Comparison of ENCODE assay signal across 8 cellular contexts in the genomic region with DNA sequence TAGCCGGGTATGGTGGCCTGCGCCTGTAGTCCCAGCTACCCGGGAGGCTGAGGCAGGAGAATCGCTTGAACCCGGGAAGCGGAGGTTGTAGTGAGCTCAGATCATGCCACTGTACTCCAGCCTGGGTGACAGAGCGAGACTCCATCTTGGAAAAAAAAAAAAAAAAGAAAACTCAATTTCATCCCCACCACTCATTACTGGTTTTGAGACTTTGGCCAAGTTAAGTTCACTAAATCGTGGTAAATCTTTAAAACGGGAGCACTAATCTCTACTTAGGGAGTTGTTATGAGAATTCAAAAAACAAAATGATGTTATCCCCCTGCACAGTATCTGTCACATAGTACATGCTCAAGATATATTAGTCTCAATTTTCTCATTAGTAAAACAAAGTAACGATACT. TPM values are rescaled to one million over a fixed set of nuclear protein-coding genes. Genes with fewer than 3 reads are reported as not detected.
A peak's percentile ranks its signal among the peaks of the same experiment; 100 is the strongest.
DNase-seq lines count a peak whose midpoint lies in the region; ATAC-seq and TF ChIP-seq lines count a peak whose summit lies in the region.
"Not testable (repeated sequence)": the region's sequence is repeated elsewhere in the genome, so short reads cannot be mapped to it uniquely, and the experiment has no call there.

No MANE protein-coding gene starts in this region.

- TF ChIP-seq CTCF in SU-DHL-6 (IDR thresholded peaks at IDR 0.05; ENCODE audit: insufficient read depth, low read length, poor library complexity, severe bottlenecking); natural killer cell (IDR thresholded peaks at IDR 0.05): not testable (repeated sequence)

- H4K20me1 ChIP-seq in BLaER1: peaks cover 18% of the 10 kb centered on the region
- H4K20me1 ChIP-seq in SU-DHL-6 (ENCODE audit: low read depth, low read length): not testable (repeated sequence)

- peaks cover 32% of the 10 kb centered on the region for H3K79me2 ChIP-seq in SU-DHL-6 (ENCODE audit: insufficient read depth, low read length)

- H3K36me3 Mint-ChIP-seq in activated naive CD4-positive, alpha-beta T cell treated with anti-CD3 and anti-CD28 coated beads, Interleukin-2, amount 50 U/mL, for 72 hours: peaks cover 0 to 12% of the 10 kb centered on the region in 2 donors
- H3K36me3 Mint-ChIP-seq in natural killer cell: not testable (repeated sequence)
- H3K36me3 Mint-ChIP-seq in stimulated activated naive B cell treated with anti-CD40 and anti-IgM and Interleukin-4, amounts not matched to agents 10 μg/mL and 1 μg/mL and 100 μg/mL, for 72 hours: peaks cover 9 to 19% of the 10 kb centered on the region in 2 donors

- H3K4me1 ChIP-seq in BLaER1 (peaks cover 24% of the 10 kb centered on the region), HUES48 (ENCODE audit: control insufficient read depth, insufficient read depth, low read length) (0 out of 2 replicates have a peak, but pooled peaks cover 11% of the 10 kb centered on the region)
- H3K4me1 ChIP-seq in effector memory CD4-positive, alpha-beta T cell (ENCODE audit: control insufficient read depth, insufficient read depth, low read length, poor library complexity, severe bottlenecking): peaks cover 12% of the 10 kb centered on the region

- H3F3A ChIP-seq in SU-DHL-6 (ENCODE audit: insufficient read depth): not testable (repeated sequence)

- not testable (repeated sequence) for H3K9me3 Mint-ChIP-seq in activated naive CD4-positive, alpha-beta T cell treated with anti-CD3 and anti-CD28 coated beads, Interleukin-2, amount 50 U/mL, for 72 hours; natural killer cell; stimulated activated naive B cell treated with anti-CD40 and anti-IgM and Interleukin-4, amounts not matched to agents 10 μg/mL and 1 μg/mL and 100 μg/mL, for 72 hours

- H3K36me3 ChIP-seq in BLaER1: peaks cover 45% of the 10 kb centered on the region
- H3K36me3 ChIP-seq in HUES48 (ENCODE audit: control insufficient read depth, insufficient read depth, low read length): peaks cover 34% of the 10 kb centered on the region
- H3K36me3 ChIP-seq in SU-DHL-6 (ENCODE audit: low read length): not testable (repeated sequence)
- peaks cover 21% of the 10 kb centered on the region for H3K36me3 ChIP-seq in effector memory CD4-positive, alpha-beta T cell (ENCODE audit: control insufficient read depth, insufficient read depth, low read length)

- H3K4me3 Mint-ChIP-seq in natural killer cell: peak overlapping the region; percentile 98
- H3K4me3 Mint-ChIP-seq in stimulated activated naive B cell treated with anti-CD40 and anti-IgM and Interleukin-4, amounts not matched to agents 10 μg/mL and 1 μg/mL and 100 μg/mL, for 72 hours: peak overlapping the region; percentile 98 to 99

- not testable (repeated sequence) for H3K9me2 ChIP-seq in SU-DHL-6 (replicated peaks; ENCODE audit: insufficient read depth, low read length)

- H3K27me3 Mint-ChIP-seq in natural killer cell (ENCODE audit: low read depth in 2 of 2); stimulated activated naive B cell treated with anti-CD40 and anti-IgM and Interleukin-4, amounts not matched to agents 10 μg/mL and 1 μg/mL and 100 μg/mL, for 72 hours: not testable (repeated sequence)

- peak overlapping the region; percentile 79 for H3K4me3 ChIP-seq in BLaER1
- H3K4me3 ChIP-seq in HUES48 (ENCODE audit: low read depth, low read length): peak overlapping the region; percentile 92
- H3K4me3 ChIP-seq in SU-DHL-6 (ENCODE audit: insufficient read depth, low read length, poor library complexity, severe bottlenecking): peak overlapping the region; percentile 84
- peak overlapping the region; percentile 72 for H3K4me3 ChIP-seq in effector memory CD4-positive, alpha-beta T cell (ENCODE audit: insufficient read depth, low read depth, low read length, poor library complexity, severe bottlenecking)
- H3K4me3 ChIP-seq in iPS-11a (ENCODE audit: low read depth, low read length): peak overlapping the region; percentile 97

- H2AFZ ChIP-seq in SU-DHL-6 (ENCODE audit: low read depth, low read length, severe bottlenecking): not testable (repeated sequence)

- H3K4me2 ChIP-seq in BLaER1 (peak overlapping the region; percentile 87), SU-DHL-6 (ENCODE audit: low read depth, low read length, poor library complexity, severe bottlenecking) (peak overlapping the region; percentile 78)

- not testable (repeated sequence) for H3K27me3 ChIP-seq in BLaER1; HUES48 (ENCODE audit: control insufficient read depth, insufficient read depth, low read length); SU-DHL-6 (ENCODE audit: low read length); effector memory CD4-positive, alpha-beta T cell (replicated peaks; ENCODE audit: control insufficient read depth, insufficient read depth, low read length, poor library complexity, severe bottlenecking)

- H3K27ac Mint-ChIP-seq in activated naive CD4-positive, alpha-beta T cell treated with anti-CD3 and anti-CD28 coated beads, Interleukin-2, amount 50 U/mL, for 72 hours: peak overlapping the region; percentile 96 to 97
- H3K27ac Mint-ChIP-seq in natural killer cell: peak overlapping the region; percentile 90 to 94
- H3K27ac Mint-ChIP-seq in stimulated activated naive B cell treated with anti-CD40 and anti-IgM and Interleukin-4, amounts not matched to agents 10 μg/mL and 1 μg/mL and 100 μg/mL, for 72 hours: not testable (repeated sequence)

- H3K9me3 ChIP-seq in BLaER1; HUES48 (ENCODE audit: control insufficient read depth, insufficient read depth, low read length); SU-DHL-6 (ENCODE audit: insufficient read depth, low read length); effector memory CD4-positive, alpha-beta T cell (ENCODE audit: control insufficient read depth, low read length): not testable (repeated sequence)

- H3K4me1 Mint-ChIP-seq in natural killer cell: peaks cover 24 to 25% of the 10 kb centered on the region in 2 donors
- H3K4me1 Mint-ChIP-seq in stimulated activated naive B cell treated with anti-CD40 and anti-IgM and Interleukin-4, amounts not matched to agents 10 μg/mL and 1 μg/mL and 100 μg/mL, for 72 hours: peaks cover 6 to 20% of the 10 kb centered on the region in 2 donors

- H3K9ac ChIP-seq in BLaER1: peak overlapping the region; percentile 86
- not testable (repeated sequence) for H3K9ac ChIP-seq in HUES48 (ENCODE audit: low read depth, low read length)
- peak overlapping the region; percentile 82 for H3K9ac ChIP-seq in SU-DHL-6 (ENCODE audit: low read length)

- not testable (repeated sequence) for DNase-seq in activated naive CD4-positive, alpha-beta T cell treated with anti-CD3 and anti-CD28 coated beads, Interleukin-2, amount 50 U/mL, for 72 hours (ENCODE audit: low spot score in 2 of 2); effector memory CD4-positive, alpha-beta T cell; natural killer cell; stimulated activated naive B cell treated with anti-CD40 and anti-IgM and Interleukin-4, amounts not matched to agents 10 μg/mL and 1 μg/mL and 100 μg/mL, for 72 hours

- ATAC-seq in activated naive CD4-positive, alpha-beta T cell treated with anti-CD3 and anti-CD28 coated beads, Interleukin-2, amount 50 U/mL, for 72 hours; natural killer cell; stimulated activated naive B cell treated with anti-CD40 and anti-IgM and Interleukin-4, amounts not matched to agents 10 μg/mL and 1 μg/mL and 100 μg/mL, for 72 hours (replicated peaks): not testable (repeated sequence)

- intact Hi-C loops in natural killer cell (cut with micrococcal nuclease): loop anchor here (5.0 to 10.0 kb wide), 2 partner anchors 190 to 198 kb away; a partner anchor contains a TSS

- H3K27ac ChIP-seq in BLaER1; HUES48 (ENCODE audit: low read depth, low read length); SU-DHL-6 (ENCODE audit: low read depth, low read length); effector memory CD4-positive, alpha-beta T cell (ENCODE audit: insufficient read depth, low read length, poor library complexity, severe bottlenecking): not testable (repeated sequence)

RNA-seq across cellular contexts. Expression of a gene that starts 1.1 kb away (rescaled TPM):
- 10 to 100 TPM; 77.1 to 98.5 TPM for total RNA-seq in activated naive CD4-positive, alpha-beta T cell treated with anti-CD3 and anti-CD28 coated beads, Interleukin-2, amount 50 U/mL, for 72 hours
- 10 to 100 TPM; 20.8 to 33.4 (median 23.5) TPM for total RNA-seq in natural killer cell

RNA-seq across cellular contexts. Expression of a gene that starts 4.3 kb away (rescaled TPM):
- 10 to 100 TPM; 70.7 to 86.9 TPM for total RNA-seq in activated naive CD4-positive, alpha-beta T cell treated with anti-CD3 and anti-CD28 coated beads, Interleukin-2, amount 50 U/mL, for 72 hours
- total RNA-seq in natural killer cell: 10 to 100 TPM; 31.7 to 53.6 (median 41.5) TPM

RNA-seq across cellular contexts. Expression of a gene that starts 27.4 kb away (rescaled TPM):
- 10 to 100 TPM; 21.9 to 29.4 TPM for total RNA-seq in activated naive CD4-positive, alpha-beta T cell treated with anti-CD3 and anti-CD28 coated beads, Interleukin-2, amount 50 U/mL, for 72 hours
- 10 to 100 TPM; 37.9 to 52.5 (median 49.4) TPM for total RNA-seq in natural killer cell
